1 cellular context compared by ENCODE assay signal in genomic region chr14:35701531-35701930, GRCh38.
TF ChIP-seq lines count a peak whose summit lies in the region.

No MANE protein-coding gene starts in this region.

TF ChIP-seq in A549, 52 proteins besides CTCF, POLR2A, EP300 and RAD21 (continued from another document):
- TF ChIP-seq, protein P1, sequence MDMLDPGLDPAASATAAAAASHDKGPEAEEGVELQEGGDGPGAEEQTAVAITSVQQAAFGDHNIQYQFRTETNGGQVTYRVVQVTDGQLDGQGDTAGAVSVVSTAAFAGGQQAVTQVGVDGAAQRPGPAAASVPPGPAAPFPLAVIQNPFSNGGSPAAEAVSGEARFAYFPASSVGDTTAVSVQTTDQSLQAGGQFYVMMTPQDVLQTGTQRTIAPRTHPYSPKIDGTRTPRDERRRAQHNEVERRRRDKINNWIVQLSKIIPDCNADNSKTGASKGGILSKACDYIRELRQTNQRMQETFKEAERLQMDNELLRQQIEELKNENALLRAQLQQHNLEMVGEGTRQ (IDR thresholded peaks at IDR 0.05): no peak
